15 cellular contexts compared by ENCODE assay signal in the genomic region with DNA sequence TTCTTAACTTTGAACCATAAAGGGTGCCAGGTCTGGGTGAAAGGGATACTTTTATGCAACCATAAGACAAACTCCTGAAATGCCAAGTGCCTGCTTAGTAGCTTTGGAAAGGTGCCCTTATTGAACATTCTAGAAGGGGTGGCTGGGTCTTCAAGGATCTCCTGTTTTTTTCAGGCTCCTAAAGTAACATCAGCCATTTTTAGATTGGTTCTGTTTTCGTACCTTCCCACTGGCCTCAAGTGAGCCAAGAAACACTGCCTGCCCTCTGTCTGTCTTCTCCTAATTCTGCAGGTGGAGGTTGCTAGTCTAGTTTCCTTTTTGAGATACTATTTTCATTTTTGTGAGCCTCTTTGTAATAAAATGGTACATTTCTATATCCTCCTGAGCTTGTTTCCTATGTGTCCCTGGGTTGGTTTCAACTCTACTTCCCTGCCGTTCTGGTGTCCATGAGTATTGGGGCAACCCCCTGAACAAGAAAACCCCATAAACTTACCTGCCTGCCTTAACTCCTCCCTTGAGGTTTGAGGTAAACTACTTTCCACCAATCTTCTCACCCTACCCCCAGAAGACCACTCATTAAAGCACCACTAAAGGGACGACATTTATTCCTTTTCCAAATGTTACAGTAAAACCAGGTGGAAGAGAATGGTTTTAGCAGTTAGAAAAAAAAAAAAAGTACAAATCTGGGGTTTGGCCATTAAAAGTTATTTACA. TPM values are rescaled to one million over a fixed set of nuclear protein-coding genes. Genes with fewer than 3 reads are reported as not detected.
DNase-seq lines count a peak whose midpoint lies in the region; ATAC-seq and TF ChIP-seq lines count a peak whose summit lies in the region.
"Had no signal": no experiment of that assay in that cellular context is flagged by ENCODE, and none has a peak within 500 bp of the region (broad histone marks: within the 10 kb centered on the region; RNA-seq: fewer than 3 reads in every experiment).

No MANE protein-coding gene starts in this region.

- peak overlapping the region; percentile 62 for H3K4me2 ChIP-seq in SU-DHL-6 (ENCODE audit: low read depth, low read length, poor library complexity, severe bottlenecking)
- peak overlapping the region; percentile 94 for H3K4me2 ChIP-seq in hepatocyte

- no peak for ATAC-seq in GM21526 (IDR thresholded peaks at IDR 0.05; ENCODE audit: low FRiP score, unreplicated experiment)

- no peak for DNase-seq in activated naive CD4-positive, alpha-beta T cell treated with anti-CD3 and anti-CD28 coated beads for 36 hours
- no peak for DNase-seq in activated naive CD4-positive, alpha-beta T cell treated with Interleukin-2 at 50 U/mL for 16 hours
- DNase-seq in hepatocyte (ENCODE audit: low spot score) (no peak), germinal center (ENCODE audit: low spot score) (no peak), NAMALWA (ENCODE audit: low spot score) (no peak)
- DNase-seq: AML-193; MG63; NCI-H526 treated with DMSO at 0.1 percent for 48 hours; stimulated activated CD4-positive, alpha-beta T cell treated with anti-CD3 and anti-CD28 coated beads, Interleukin-4, amount 100 ng/mL, for 24 hours; T1000; uterus had no signal

- no peaks in the 10 kb centered on the region for H3K27me3 Mint-ChIP-seq in activated naive CD4-positive, alpha-beta T cell treated with anti-CD3 and anti-CD28 coated beads for 36 hours (ENCODE audit: low read depth)

- peaks cover 8% of the 10 kb centered on the region for H3K4me1 ChIP-seq in hepatocyte (ENCODE audit: insufficient read depth)
- H3K4me1 ChIP-seq: parathyroid adenoma had no signal

- intact Hi-C loops in activated naive CD4-positive, alpha-beta T cell treated with anti-CD3 and anti-CD28 coated beads for 36 hours (cut with micrococcal nuclease) = no loop called here

- H3K79me2 ChIP-seq in SU-DHL-6 (ENCODE audit: insufficient read depth, low read length) (peaks cover 10% of the 10 kb centered on the region; the same call in 1 of the 2 replicates), hepatocyte (peaks cover 34% of the 10 kb centered on the region)
- H3K79me2 ChIP-seq: parathyroid adenoma had no signal

- TF ChIP-seq CTCF in SU-DHL-6 (IDR thresholded peaks at IDR 0.05; ENCODE audit: insufficient read depth, low read length, poor library complexity, severe bottlenecking) = no peak
- no peak for TF ChIP-seq CTCF in hepatocyte (IDR thresholded peaks at IDR 0.05; ENCODE audit: poor library complexity)

- no peaks in the 10 kb centered on the region for H3K9me3 Mint-ChIP-seq in activated naive CD4-positive, alpha-beta T cell treated with anti-CD3 and anti-CD28 coated beads for 36 hours

- peaks cover 36% of the 10 kb centered on the region for H3K4me1 Mint-ChIP-seq in activated naive CD4-positive, alpha-beta T cell treated with anti-CD3 and anti-CD28 coated beads for 36 hours (ENCODE audit: low read depth)

- WGBS in hepatocyte (ENCODE audit: low lambda C conversion rate, missing lambda C conversion rate) = 84% methylated on average over 3 of the region's 3 CpGs

- H3K4me3 ChIP-seq in SU-DHL-6 (ENCODE audit: insufficient read depth, low read length, poor library complexity, severe bottlenecking) (no peak overlapping the region), hepatocyte (no peak overlapping the region)
- H3K4me3 ChIP-seq: MG63 had no signal

- H4K20me1 ChIP-seq in SU-DHL-6 (ENCODE audit: low read depth, low read length) = no peaks in the 10 kb centered on the region
- H4K20me1 ChIP-seq in hepatocyte (ENCODE audit: insufficient read depth, poor library complexity, severe bottlenecking) = peaks cover 18% of the 10 kb centered on the region

- peaks cover 43% of the 10 kb centered on the region for H3F3A ChIP-seq in SU-DHL-6 (ENCODE audit: insufficient read depth)

- no peaks in the 10 kb centered on the region for H3K9me2 ChIP-seq in SU-DHL-6 (replicated peaks; ENCODE audit: insufficient read depth, low read length)
- no peaks in the 10 kb centered on the region for H3K9me2 ChIP-seq in hepatocyte (replicated peaks; ENCODE audit: insufficient read depth)

- H3K27me3 ChIP-seq in SU-DHL-6 (ENCODE audit: low read length) = no peaks in the 10 kb centered on the region
- H3K27me3 ChIP-seq in hepatocyte = no peaks in the 10 kb centered on the region
- H3K27me3 ChIP-seq: MG63, uterus had no signal

- H3K9me3 ChIP-seq in SU-DHL-6 (ENCODE audit: insufficient read depth, low read length) (no peaks in the 10 kb centered on the region), hepatocyte (ENCODE audit: low read depth) (no peaks in the 10 kb centered on the region)
- H3K9me3 ChIP-seq: MG63, uterus had no signal

- H3K4me3 Mint-ChIP-seq in activated naive CD4-positive, alpha-beta T cell treated with anti-CD3 and anti-CD28 coated beads for 36 hours = no peak overlapping the region

- H3K27ac ChIP-seq in SU-DHL-6 (ENCODE audit: low read depth, low read length) = peak overlapping the region; percentile 68
- H3K27ac ChIP-seq in hepatocyte = peak overlapping the region; percentile 70
- peak overlapping the region; percentile 99 for H3K27ac ChIP-seq in temporal lobe (ENCODE audit: low read depth, low read length)
- H3K27ac ChIP-seq: parathyroid adenoma had no signal

- H3K27ac Mint-ChIP-seq in activated naive CD4-positive, alpha-beta T cell treated with anti-CD3 and anti-CD28 coated beads for 36 hours = peak overlapping the region; percentile 25

- peaks cover 2% of the 10 kb centered on the region for H3K36me3 ChIP-seq in SU-DHL-6 (ENCODE audit: low read length)
- no peaks in the 10 kb centered on the region for H3K36me3 ChIP-seq in hepatocyte (replicated peaks; ENCODE audit: insufficient read depth, low read depth)
- H3K36me3 ChIP-seq: uterus had no signal

- H3K9ac ChIP-seq in SU-DHL-6 (ENCODE audit: low read length) = peak overlapping the region; percentile 66
- H3K9ac ChIP-seq: parathyroid adenoma had no signal

- H2AFZ ChIP-seq in SU-DHL-6 (ENCODE audit: low read depth, low read length, severe bottlenecking) (no peak overlapping the region), hepatocyte (no peak overlapping the region)
- H2AFZ ChIP-seq: parathyroid adenoma had no signal

- CTCF ChIA-PET in activated naive CD4-positive, alpha-beta T cell treated with anti-CD3 and anti-CD28 coated beads for 36 hours (lab: Charles Lee) = interaction anchor here (0.7 to 2.2 kb wide), 7 partner anchors 9 to 118 kb away, joined by 3 to 8 read pairs (median 4); partner anchors contain the start of gene BSDC1

- H3K36me3 Mint-ChIP-seq in activated naive CD4-positive, alpha-beta T cell treated with anti-CD3 and anti-CD28 coated beads for 36 hours (ENCODE audit: low read depth) = peaks cover 21% of the 10 kb centered on the region

RNA-seq across cellular contexts. Expression of gene MARCKSL1, which starts 2.6 kb away (rescaled TPM):
- total RNA-seq in activated naive CD4-positive, alpha-beta T cell treated with anti-CD3 and anti-CD28 coated beads for 36 hours = 10 to 100 TPM; 14.4 to 15.9 TPM
- total RNA-seq in hepatocyte (143 and 149 TPM in 2 replicates), temporal lobe (355 TPM)
- 346 and 358 TPM in 2 replicates for polyA plus RNA-seq in hepatocyte

RNA-seq across cellular contexts. Expression of gene FAM229A, which starts 28.9 kb away (rescaled TPM):
- total RNA-seq in activated naive CD4-positive, alpha-beta T cell treated with anti-CD3 and anti-CD28 coated beads for 36 hours = 1 to 10 TPM; 2.1 to 3.4 TPM
- total RNA-seq in hepatocyte = 4.2 and 5.4 TPM in 2 replicates
- 3.4 and 5.2 TPM in 2 replicates for polyA plus RNA-seq in hepatocyte
- 2.2 TPM for total RNA-seq in temporal lobe

RNA-seq across cellular contexts. Expression of gene TSSK3, which starts 28.9 kb away (rescaled TPM):
- 1 to 10 TPM in 1 of 2 experiments, under 1 TPM in 1; 0.84 to 1.9 TPM for total RNA-seq in activated naive CD4-positive, alpha-beta T cell treated with anti-CD3 and anti-CD28 coated beads for 36 hours
- total RNA-seq in hepatocyte (1.4 TPM in 1 of 2 replicates, not detected in the other), temporal lobe (not detected)
- polyA plus RNA-seq in hepatocyte = 1.4 and 1.5 TPM in 2 replicates

RNA-seq across cellular contexts. Expression of gene HDAC1, which starts 41.5 kb away (rescaled TPM):
- total RNA-seq in activated naive CD4-positive, alpha-beta T cell treated with anti-CD3 and anti-CD28 coated beads for 36 hours = 100 to 1,000 TPM; 111 to 120 TPM
- total RNA-seq in hepatocyte (94.6 and 95.8 TPM in 2 replicates), temporal lobe (18.7 TPM)
- polyA plus RNA-seq in hepatocyte = 108 and 117 TPM in 2 replicates
